ENCODE assay signal across 8 cellular contexts in the genomic region with DNA sequence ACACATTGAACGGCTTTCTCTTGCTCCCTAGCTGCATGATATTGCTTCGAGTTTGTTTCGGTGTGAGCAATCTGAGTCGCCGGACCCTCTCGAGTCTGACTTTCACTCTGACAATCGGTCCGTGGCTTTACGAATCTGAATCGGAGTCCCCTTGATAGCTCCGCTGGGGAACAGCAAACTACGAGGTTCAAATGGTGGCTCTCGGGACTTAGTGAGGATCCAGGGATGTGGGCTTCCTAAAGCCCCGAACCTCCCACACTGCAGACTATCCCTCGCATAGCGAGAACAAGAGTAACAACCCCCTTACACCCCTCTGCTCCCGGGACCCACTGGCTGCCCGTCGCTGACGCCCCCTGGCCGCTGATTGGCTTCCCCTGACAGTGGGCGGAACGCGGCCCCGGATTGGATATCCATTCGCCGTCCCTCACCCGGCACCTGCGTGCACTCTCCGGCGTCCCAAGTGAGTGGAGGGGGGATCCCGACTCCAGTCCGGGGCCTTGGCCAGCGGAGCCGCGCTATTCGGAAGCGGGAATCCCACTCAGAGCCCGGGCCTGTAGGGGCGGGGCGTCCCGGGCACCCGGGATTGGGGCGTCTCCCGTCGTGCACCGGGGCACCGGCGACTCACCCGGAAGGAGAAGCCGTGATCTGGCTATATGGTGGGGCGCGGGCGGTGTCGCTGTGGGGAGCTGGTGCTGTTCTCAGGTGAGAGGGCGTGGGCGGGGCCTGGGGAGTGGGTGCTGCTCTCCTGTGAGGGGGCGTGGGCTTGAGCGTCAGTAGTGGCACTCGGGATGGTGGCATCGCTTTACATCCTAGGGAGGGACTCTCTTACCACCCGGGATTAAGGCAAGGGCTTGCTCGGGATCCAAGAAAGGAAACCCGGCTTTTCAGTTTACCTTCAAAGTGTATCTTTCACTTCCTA. TPM values are rescaled to one million over a fixed set of nuclear protein-coding genes. Genes with fewer than 3 reads are reported as not detected.
DNase-seq lines count a peak whose midpoint lies in the region; ATAC-seq and TF ChIP-seq lines count a peak whose summit lies in the region.

A gene with protein sequence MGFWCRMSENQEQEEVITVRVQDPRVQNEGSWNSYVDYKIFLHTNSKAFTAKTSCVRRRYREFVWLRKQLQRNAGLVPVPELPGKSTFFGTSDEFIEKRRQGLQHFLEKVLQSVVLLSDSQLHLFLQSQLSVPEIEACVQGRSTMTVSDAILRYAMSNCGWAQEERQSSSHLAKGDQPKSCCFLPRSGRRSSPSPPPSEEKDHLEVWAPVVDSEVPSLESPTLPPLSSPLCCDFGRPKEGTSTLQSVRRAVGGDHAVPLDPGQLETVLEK (plus strand): TSS at position 630 of the 919 bp plus-strand sequence. CDS start 4,278 bp downstream, outside the sequence.

- H3K27ac Mint-ChIP-seq in activated naive CD4-positive, alpha-beta T cell treated with anti-CD3 and anti-CD28 coated beads, Interleukin-2, amount 10 ng/mL, durations not matched to agents 7 days and 5 days, result peak within 1 kb of the TSS; percentile 90

- peaks cover 12% of the 10 kb centered on the region for H3K9me3 Mint-ChIP-seq in activated naive CD4-positive, alpha-beta T cell treated with anti-CD3 and anti-CD28 coated beads, Interleukin-2, amount 10 ng/mL, durations not matched to agents 7 days and 5 days

- H3K36me3 ChIP-seq in SK-N-MC (ENCODE audit: insufficient read depth, low read length), result no peaks in the 10 kb centered on the region

- peak within 1 kb of the TSS; percentile 99 for H3K4me3 ChIP-seq in SK-N-MC

- DNase-seq in GM10248 (ENCODE audit: extremely low spot score), result peak; percentile 86
- peak; percentile 89 for DNase-seq in NCI-H1048 (lab: John Stamatoyannopoulos, UW)
- peak; percentile 28 for DNase-seq in SK-N-MC (ENCODE audit: low read depth, low spot score)
- DNase-seq in activated naive CD4-positive, alpha-beta T cell treated with anti-CD3 and anti-CD28 coated beads, Interleukin-2, amount 10 ng/mL, durations not matched to agents 7 days and 5 days, result peak; percentile 98
- DNase-seq in germinal center (ENCODE audit: low spot score), result peak; percentile 88
- peak; percentile 88 for DNase-seq in occipital lobe (lab: John Stamatoyannopoulos, UW)

- peak within 1 kb of the TSS; percentile 89 for H3K9ac ChIP-seq in SK-N-MC (ENCODE audit: insufficient read length)

- POLR2A ChIA-PET in GM10248 (lab: Yijun Ruan, JAX), result interaction anchor here (0.6 to 1.1 kb wide), 4 partner anchors 12 to 696 kb away, joined by 3 to 7 read pairs (median 5); no protein-coding TSS in a partner anchor

- TF ChIP-seq CTCF in GM10248 (IDR thresholded peaks at IDR 0.05; ENCODE audit: control extremely low read depth, extremely low read depth, low read depth, missing control alignments), result peak; percentile 19

- CTCF ChIA-PET in GM10248 (lab: Yijun Ruan, JAX), result interaction anchor here (0.8 to 4.8 kb wide), 16 partner anchors 9 to 89 kb away, joined by 3 to 36 read pairs (median 6); no protein-coding TSS in a partner anchor
- CTCF ChIA-PET in activated naive CD4-positive, alpha-beta T cell treated with anti-CD3 and anti-CD28 coated beads, Interleukin-2, amount 10 ng/mL, durations not matched to agents 7 days and 5 days (lab: Charles Lee), result interaction anchor here (1.1 to 1.6 kb wide), 5 partner anchors 9 to 80 kb away, joined by 3 to 6 read pairs (median 4); no protein-coding TSS in a partner anchor

- peak; percentile 83 for ATAC-seq in HG02571 (IDR thresholded peaks at IDR 0.05; ENCODE audit: unreplicated experiment)

- H3K36me3 Mint-ChIP-seq in activated naive CD4-positive, alpha-beta T cell treated with anti-CD3 and anti-CD28 coated beads, Interleukin-2, amount 10 ng/mL, durations not matched to agents 7 days and 5 days, result peaks cover 32% of the 10 kb centered on the region

- peaks cover 70% of the 10 kb centered on the region for H3K4me1 Mint-ChIP-seq in activated naive CD4-positive, alpha-beta T cell treated with anti-CD3 and anti-CD28 coated beads, Interleukin-2, amount 10 ng/mL, durations not matched to agents 7 days and 5 days

- H3K27ac ChIP-seq in SK-N-MC (peak within 1 kb of the TSS; percentile 71; the same call in 1 of the 2 replicates), temporal lobe (ENCODE audit: low read depth, low read length) (peak within 1 kb of the TSS; percentile 81)

- no peaks in the 10 kb centered on the region for H3K9me3 ChIP-seq in SK-N-MC (ENCODE audit: low read depth, low read length)

- peak within 1 kb of the TSS; percentile 91 for H3K4me3 Mint-ChIP-seq in activated naive CD4-positive, alpha-beta T cell treated with anti-CD3 and anti-CD28 coated beads, Interleukin-2, amount 10 ng/mL, durations not matched to agents 7 days and 5 days

- H3K27me3 Mint-ChIP-seq in activated naive CD4-positive, alpha-beta T cell treated with anti-CD3 and anti-CD28 coated beads, Interleukin-2, amount 10 ng/mL, durations not matched to agents 7 days and 5 days, result no peaks in the 10 kb centered on the region

RNA-seq across cellular contexts. Expression of the gene that starts here (rescaled TPM):
- 10.0 TPM for total RNA-seq in occipital lobe
- 11.1 TPM for total RNA-seq in temporal lobe

Comparison
In these comparisons a context has a peak if more than half of its experiments do, and no peak if none do; other contexts are left out.
1. Peak in every context shown above with its lines: DNase-seq, ATAC-seq, H3K4me3 ChIP-seq and H3K27ac ChIP-seq.
2. DNase-seq: peak in every context shown above with its lines; median percentile 98 in activated naive CD4-positive, alpha-beta T cell treated with anti-CD3 and anti-CD28 coated beads, Interleukin-2, amount 10 ng/mL, durations not matched to agents 7 days and 5 days; 89 in NCI-H1048; 88 in germinal center; 88 in occipital lobe; 86 in GM10248; 28 in SK-N-MC.